ENCODE assay signal across 1 cellular context in the genomic region with DNA sequence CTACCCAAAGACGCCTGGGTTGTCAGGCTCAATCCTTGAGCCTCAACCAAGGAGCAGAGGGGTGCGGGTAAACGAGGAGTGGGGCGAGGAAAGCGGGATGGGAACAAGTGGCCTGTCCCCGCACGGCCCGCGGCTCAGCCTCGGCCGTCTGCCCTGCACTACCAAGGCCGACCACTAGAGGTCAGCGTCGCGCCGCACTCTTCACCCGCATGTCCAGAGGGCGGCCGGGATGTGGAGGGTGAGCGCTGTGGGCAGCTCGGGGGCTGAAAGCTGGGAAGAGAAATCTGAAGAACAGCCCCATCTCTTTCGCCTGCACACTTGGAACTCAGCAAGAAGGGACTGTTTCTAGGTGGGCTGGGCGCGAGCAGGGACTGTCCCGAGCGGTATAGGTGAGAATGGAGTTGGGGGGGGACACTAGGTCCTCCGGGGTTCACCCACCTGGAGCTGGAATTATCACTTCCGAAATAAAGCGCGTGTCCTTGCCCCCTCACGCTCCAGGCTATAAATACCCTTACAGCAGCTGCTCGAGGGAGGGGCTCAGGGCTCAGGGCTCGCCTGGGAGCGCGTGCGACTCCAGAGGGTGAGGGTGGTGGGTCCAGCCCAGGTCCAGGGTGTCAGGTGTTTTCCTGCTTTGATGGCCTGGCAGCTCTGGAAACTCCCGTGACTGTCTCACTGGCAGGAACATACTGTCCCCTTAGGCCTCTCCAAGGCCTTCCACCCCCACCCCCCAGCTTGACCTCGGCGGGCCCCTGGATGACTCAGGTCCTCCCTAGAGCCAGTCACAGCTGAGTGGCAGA.
TF ChIP-seq lines count a peak whose summit lies in the region.

No MANE protein-coding gene starts in this region.

TF ChIP-seq in Ishikawa, 13 proteins besides CTCF, POLR2A, EP300 and RAD21 (continued from another document):
- TF ChIP-seq REST (IDR thresholded peaks at IDR 0.05; ENCODE audit: low read depth) (no peak), YY1 (IDR thresholded peaks at IDR 0.05; ENCODE audit: low read depth) (no peak), EGR1 (IDR thresholded peaks at IDR 0.05) (no peak), CREB1 (IDR thresholded peaks at IDR 0.05; ENCODE audit: low read depth) (no peak), CEBPB (IDR thresholded peaks at IDR 0.05) (no peak), TEAD4 (IDR thresholded peaks at IDR 0.05) (no peak), TCF12 (IDR thresholded peaks at IDR 0.05; ENCODE audit: low read depth) (no peak)
- TF ChIP-seq, protein P1, sequence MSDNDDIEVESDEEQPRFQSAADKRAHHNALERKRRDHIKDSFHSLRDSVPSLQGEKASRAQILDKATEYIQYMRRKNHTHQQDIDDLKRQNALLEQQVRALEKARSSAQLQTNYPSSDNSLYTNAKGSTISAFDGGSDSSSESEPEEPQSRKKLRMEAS (IDR thresholded peaks at IDR 0.05): no peak; the same call in none of the 2 replicates
